In the genomic region with DNA sequence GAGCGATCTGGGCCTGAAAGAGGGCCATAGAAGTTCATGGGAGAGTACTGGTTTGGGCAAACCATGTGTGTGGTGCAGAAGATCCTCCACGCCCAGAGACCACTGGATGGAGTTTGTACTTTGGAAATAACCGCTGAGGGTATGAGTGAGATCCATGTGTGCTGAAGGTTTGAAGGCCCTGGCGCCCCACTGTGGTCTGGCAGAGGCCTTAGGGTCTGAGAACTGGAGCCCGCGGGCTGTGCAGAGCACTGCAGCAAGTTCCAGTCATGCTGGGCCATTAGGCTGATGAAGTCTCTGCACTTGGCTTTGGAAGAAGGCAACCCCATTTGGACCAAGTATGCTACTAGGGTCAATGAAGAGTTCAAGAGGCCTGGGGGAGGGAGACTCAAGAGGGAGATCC, we compare ENCODE assay signal across 8 cellular contexts.
"Had no signal": no experiment of that assay in that cellular context is flagged by ENCODE, and none has a peak within 500 bp of the region (broad histone marks: within the 10 kb centered on the region; RNA-seq: fewer than 3 reads in every experiment).

No MANE protein-coding gene starts in this region.

- H3K27ac ChIP-seq: HL-60 had no signal

- H3K4me3 Mint-ChIP-seq: HFFc6 had no signal

- DNase-seq: GOT3, H7, HFFc6, IMR-90, KBM-7 had no signal

- H3K4me3 ChIP-seq: HAP-1 had no signal

- H3K27ac Mint-ChIP-seq: HFFc6 had no signal

- H3K9me3 ChIP-seq: HAP-1 had no signal

- H3K36me3 ChIP-seq: HAP-1 had no signal

- H3K9me3 Mint-ChIP-seq: HFFc6 had no signal

- H3K4me1 ChIP-seq: HAP-1 had no signal

- ATAC-seq: HCT116 had no signal
